In genomic region chr1:103525114-103525606, GRCh38 we compare ENCODE assay signal across 8 cellular contexts. TPM values are rescaled to one million over a fixed set of nuclear protein-coding genes. Genes with fewer than 3 reads are reported as not detected.
A peak's percentile ranks its signal among the peaks of the same experiment; 100 is the strongest.
DNase-seq lines count a peak whose midpoint lies in the region; ATAC-seq and TF ChIP-seq lines count a peak whose summit lies in the region.

No MANE protein-coding gene starts in this region.

- WGBS in H9 (ENCODE audit: extremely low coverage, insufficient read length, low lambda C conversion rate) = no CpG with 5 or more reads among the region's 34 CpGs
- WGBS in esophagus muscularis mucosa = 6% methylated on average over 10 of the region's 34 CpGs

- H3K36me3 ChIP-seq in esophagus muscularis mucosa = peaks cover 0 to 10% (median 6%) of the 10 kb centered on the region in 4 donors

- H3T11ph ChIP-seq in H9 (ENCODE audit: low read length) = no peak overlapping the region

- TF ChIP-seq POLR2A in esophagus muscularis mucosa (IDR thresholded peaks at IDR 0.05; ENCODE audit: low read depth) = no peak

- peaks cover 23% of the 10 kb centered on the region for H3K36me3 Mint-ChIP-seq in activated naive CD4-positive, alpha-beta T cell treated with anti-CD3 and anti-CD28 coated beads, Interleukin-2, amount 10 ng/mL, durations not matched to agents 7 days and 5 days
- H3K36me3 Mint-ChIP-seq in H9 (ENCODE audit: insufficient read depth in 1 of 3, low read depth in 3 of 3) (peaks cover 3 to 12% (median 5%) of the 10 kb centered on the region in 3 experiments; a peak in 5 of 7 replicates), T-cell (peaks cover 11% of the 10 kb centered on the region)

- H3K79me1 ChIP-seq in H9 (ENCODE audit: insufficient read depth, low read depth, low read length, poor library complexity, severe bottlenecking) = no peaks in the 10 kb centered on the region

- H2BK5ac ChIP-seq in H9 (ENCODE audit: insufficient read length, low read length) = no peak overlapping the region

- no peak overlapping the region for H3K56ac ChIP-seq in H9 (ENCODE audit: insufficient read length, low read depth, low read length)

- H3K79me2 ChIP-seq in H9 (ENCODE audit: insufficient read depth, low read length) = no peaks in the 10 kb centered on the region

- ATAC-seq in T-cell (replicated peaks in 1 of 4) = peak; percentile 8 to 69 (median 20)

- no peak overlapping the region for H2BK20ac ChIP-seq in H9 (ENCODE audit: low read depth, low read length, poor library complexity, severe bottlenecking)

- intact Hi-C loops in esophagus muscularis mucosa (cut with DNase I) = no loop called here

- H3K23me2 ChIP-seq in H9 (ENCODE audit: insufficient read length, low read depth, low read length, poor library complexity, severe bottlenecking) = no peaks in the 10 kb centered on the region

- H4K5ac ChIP-seq in H9 (ENCODE audit: insufficient read length, low read depth, low read length) = no peak overlapping the region

- H3K27me3 Mint-ChIP-seq in activated naive CD4-positive, alpha-beta T cell treated with anti-CD3 and anti-CD28 coated beads, Interleukin-2, amount 10 ng/mL, durations not matched to agents 7 days and 5 days = no peaks in the 10 kb centered on the region
- H3K27me3 Mint-ChIP-seq in H9 (ENCODE audit: low read depth) (no peaks in the 10 kb centered on the region), T-cell (no peaks in the 10 kb centered on the region)

- H4K8ac ChIP-seq in H9 (replicated peaks; ENCODE audit: insufficient read length, low read depth, low read length) = no peak overlapping the region

- H3K9me3 Mint-ChIP-seq in activated naive CD4-positive, alpha-beta T cell treated with anti-CD3 and anti-CD28 coated beads, Interleukin-2, amount 10 ng/mL, durations not matched to agents 7 days and 5 days = no peaks in the 10 kb centered on the region
- H3K9me3 Mint-ChIP-seq in H9 = peaks cover 3 to 11% of the 10 kb centered on the region in 2 experiments; a peak in 2 of 5 replicates
- no peaks in the 10 kb centered on the region for H3K9me3 Mint-ChIP-seq in T-cell

- no peak overlapping the region for H3K18ac ChIP-seq in H9 (ENCODE audit: insufficient read length, low read depth, low read length)

- POLR2A ChIA-PET in T-cell (lab: Charles Lee) = no interaction called here

- H3K27ac Mint-ChIP-seq in activated naive CD4-positive, alpha-beta T cell treated with anti-CD3 and anti-CD28 coated beads, Interleukin-2, amount 10 ng/mL, durations not matched to agents 7 days and 5 days = peak overlapping the region; percentile 87
- no peak overlapping the region for H3K27ac Mint-ChIP-seq in H9
- H3K27ac Mint-ChIP-seq in T-cell = peak overlapping the region; percentile 61 to 79

- no peak overlapping the region for H3K4ac ChIP-seq in H9 (ENCODE audit: low read depth, low read length)

- no peak overlapping the region for H2BK120ac ChIP-seq in H9 (ENCODE audit: low read depth, low read length, poor library complexity, severe bottlenecking)

- no peak overlapping the region for H4K91ac ChIP-seq in H9 (ENCODE audit: insufficient read length, low read depth, low read length)

- no peak overlapping the region for H3K23ac ChIP-seq in H9 (ENCODE audit: insufficient read length, low read depth, low read length)

- H3K27ac ChIP-seq in H9 (ENCODE audit: insufficient read length, low read depth, low read length) (no peak overlapping the region), esophagus muscularis mucosa (replicated peaks in 1 of 4) (peak overlapping the region in 3 of 4 donors; percentile 11 to 91 (median 33))

- peaks cover 36% of the 10 kb centered on the region for H3K4me1 Mint-ChIP-seq in activated naive CD4-positive, alpha-beta T cell treated with anti-CD3 and anti-CD28 coated beads, Interleukin-2, amount 10 ng/mL, durations not matched to agents 7 days and 5 days
- peaks cover 10 to 13% of the 10 kb centered on the region in 2 experiments for H3K4me1 Mint-ChIP-seq in H9
- H3K4me1 Mint-ChIP-seq in T-cell = peaks cover 46 to 55% (median 47%) of the 10 kb centered on the region in 3 donors

- DNase-seq in activated naive CD4-positive, alpha-beta T cell treated with anti-CD3 and anti-CD28 coated beads, Interleukin-2, amount 10 ng/mL, durations not matched to agents 7 days and 5 days = no peak
- no peak for DNase-seq in activated naive CD4-positive, alpha-beta T cell treated with anti-CD3 and anti-CD28 coated beads, Interleukin-2, amount 50 U/mL, for 16 hours
- DNase-seq in H9 (peak; percentile 37), KG1 (lab: John Stamatoyannopoulos, UW) (peak; percentile 17), T-cell (peak in 6 of 34 experiments; percentile 0 to 45 (median 8)), esophagus muscularis mucosa (ENCODE audit: extremely low spot score) (no peak), myocyte (ENCODE audit: low read depth) (peak; percentile 68), NCI-H1694 treated with DMSO at 0.1 percent for 48 hours (lab: John Stamatoyannopoulos, UW) (no peak)

- no peaks in the 10 kb centered on the region for H4K20me1 ChIP-seq in H9 (ENCODE audit: control insufficient read depth, insufficient read depth, insufficient read length)

- H2AFZ ChIP-seq in H9 (ENCODE audit: low read length) = peak overlapping the region; percentile 82

- H3K9me3 ChIP-seq in H9 (ENCODE audit: control insufficient read depth, low read depth, low read length) (no peaks in the 10 kb centered on the region), esophagus muscularis mucosa (no peaks in the 10 kb centered on the region)

- peak overlapping the region; percentile 42 to 81 (median 48) for H3K4me3 ChIP-seq in esophagus muscularis mucosa

- CTCF ChIA-PET in activated naive CD4-positive, alpha-beta T cell treated with anti-CD3 and anti-CD28 coated beads, Interleukin-2, amount 10 ng/mL, durations not matched to agents 7 days and 5 days (lab: Charles Lee) = interaction anchor here (1.6 kb wide), 1 partner anchor 11 kb away, joined by 3 read pairs; no protein-coding TSS in a partner anchor
- CTCF ChIA-PET in T-cell (lab: Charles Lee) = interaction anchor here (1.0 to 1.9 kb wide), 3 partner anchors 10 to 18 kb away, joined by 3 to 8 read pairs (median 7); no protein-coding TSS in a partner anchor

- H3K27me3 ChIP-seq in H9 (ENCODE audit: insufficient read depth, low read length) (no peaks in the 10 kb centered on the region), esophagus muscularis mucosa (no peaks in the 10 kb centered on the region)

- H3K4me1 ChIP-seq in H9 (ENCODE audit: insufficient read depth, low read length) (no peaks in the 10 kb centered on the region), esophagus muscularis mucosa (peaks cover 14 to 46% (median 45%) of the 10 kb centered on the region in 4 donors)

- no peak overlapping the region for H2BK12ac ChIP-seq in H9 (ENCODE audit: insufficient read length, low read depth, low read length)

- H3K4me3 Mint-ChIP-seq in activated naive CD4-positive, alpha-beta T cell treated with anti-CD3 and anti-CD28 coated beads, Interleukin-2, amount 10 ng/mL, durations not matched to agents 7 days and 5 days = peak overlapping the region; percentile 75
- H3K4me3 Mint-ChIP-seq in H9 = peak overlapping the region; percentile 52 to 76
- H3K4me3 Mint-ChIP-seq in T-cell = peak overlapping the region; percentile 79 to 96 (median 79)

- H2AK5ac ChIP-seq in H9 (ENCODE audit: insufficient read length, low read length) = no peak overlapping the region

- peak overlapping the region; percentile 81 for H3K4me2 ChIP-seq in H9 (ENCODE audit: insufficient read depth, insufficient read length, low read length)

- H2BK15ac ChIP-seq in H9 (ENCODE audit: low read depth, low read length) = no peak overlapping the region

- TF ChIP-seq CTCF in H9 (conservative IDR thresholded peaks at IDR 0.05) (no peak), esophagus muscularis mucosa (IDR thresholded peaks at IDR 0.05) (no peak)

- H3K14ac ChIP-seq in H9 (ENCODE audit: insufficient read depth, low read length) = no peak overlapping the region

- TF ChIP-seq EP300 in esophagus muscularis mucosa (IDR thresholded peaks at IDR 0.05) = no peak

- no peak overlapping the region for H3K9ac ChIP-seq in H9 (ENCODE audit: extremely low read depth, insufficient read length, low read length)

RNA-seq across cellular contexts. Expression of gene RNPC3, which starts 0.3 kb away (rescaled TPM):
- total RNA-seq in H9 (2021) (11.9 and 12.2 TPM in 2 replicates), T-cell (10 to 100 TPM; 49.9 to 63.4 (median 54.5) TPM), esophagus muscularis mucosa (10 to 100 TPM in 3 of 4 donors, 1 to 10 TPM in 1; 7.5 to 30.3 (median 14.7) TPM), myocyte (11.0 and 14.4 TPM in 2 replicates)
- polyA plus RNA-seq in myocyte (2012) = 10.3 TPM

RNA-seq across cellular contexts. Expression of gene AMY2B, which starts 46.2 kb away (rescaled TPM):
- total RNA-seq in H9 (2021) (0.90 and 1.2 TPM in 2 replicates), T-cell (10 to 100 TPM; 35.4 to 44.4 (median 42.2) TPM), esophagus muscularis mucosa (10 to 100 TPM; 34.3 to 60.2 (median 47.4) TPM), myocyte (10.6 and 13.8 TPM in 2 replicates)
- polyA plus RNA-seq in myocyte (2012) = 4.4 TPM

Comparison
In these comparisons a context has a peak if more than half of its experiments do, and no peak if none do; other contexts are left out.
1. DNase-seq: peak in H9 (single experiment), KG1 (single experiment) and myocyte (single experiment); none in activated naive CD4-positive, alpha-beta T cell treated with anti-CD3 and anti-CD28 coated beads, Interleukin-2, amount 10 ng/mL, durations not matched to agents 7 days and 5 days (single experiment), activated naive CD4-positive, alpha-beta T cell treated with anti-CD3 and anti-CD28 coated beads, Interleukin-2, amount 50 U/mL, for 16 hours (single experiment), esophagus muscularis mucosa (single experiment) and NCI-H1694 treated with DMSO at 0.1 percent for 48 hours (single experiment).
2. H3K27ac Mint-ChIP-seq: peak in activated naive CD4-positive, alpha-beta T cell treated with anti-CD3 and anti-CD28 coated beads, Interleukin-2, amount 10 ng/mL, durations not matched to agents 7 days and 5 days (single experiment) and T-cell (2 of 2); none in H9 (0 of 3).
3. Peak in every context shown above with its lines, with median percentiles within 50 percentile points of each other: H3K4me3 Mint-ChIP-seq.